Comparison of ENCODE assay signal across 23 cellular contexts in the genomic region with DNA sequence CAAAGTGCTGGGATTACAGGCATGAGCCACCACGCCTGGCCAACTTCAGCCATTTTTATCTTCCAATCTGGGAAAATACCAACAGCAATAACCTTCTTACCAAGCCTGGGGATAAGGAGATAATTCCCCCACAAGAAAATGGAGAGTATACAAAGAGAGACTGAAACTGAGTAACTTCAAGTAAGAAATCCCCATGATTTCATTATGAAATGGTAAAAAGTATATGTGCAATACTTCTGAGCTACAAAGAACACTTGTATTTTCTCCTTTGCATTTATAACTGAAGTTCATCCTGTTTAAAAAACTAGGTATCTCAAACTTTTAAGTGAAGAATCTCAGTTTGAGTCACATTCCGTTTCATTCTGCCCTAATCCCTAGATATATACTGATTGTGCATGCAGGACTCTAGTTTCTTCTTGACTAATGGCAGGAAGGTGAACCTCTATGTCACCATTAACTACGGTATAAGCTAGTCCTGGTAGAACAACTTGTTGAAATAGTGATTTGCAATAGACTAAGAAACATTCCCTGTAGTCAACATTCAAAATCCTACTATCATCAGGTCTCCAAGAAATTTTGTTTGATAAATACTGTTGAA.
A peak's percentile ranks its signal among the peaks of the same experiment; 100 is the strongest.
DNase-seq lines count a peak whose midpoint lies in the region; ATAC-seq lines count a peak whose summit lies in the region.
"Had no signal": no experiment of that assay in that cellular context is flagged by ENCODE, and none has a peak within 500 bp of the region (broad histone marks: within the 10 kb centered on the region; RNA-seq: fewer than 3 reads in every experiment).

No MANE protein-coding gene starts in this region.

- no peak for DNase-seq in cardiac septum (ENCODE audit: low spot score)
- no peak for DNase-seq in inferior parietal cortex (ENCODE audit: extremely low spot score)
- DNase-seq in NCI-H2227 (lab: John Stamatoyannopoulos, UW; ENCODE audit: unreplicated experiment): no peak
- DNase-seq: C1 segment of cervical spinal cord; Caco-2; CD4-positive, alpha-beta memory T cell; DMS79; EL; GDM1; NCI-H1048; NCI-H1417; NCI-H1694; NCI-H2029 treated with DMSO at 0.1 percent for 48 hours; NCI-H2227 treated with DMSO at 0.1 percent for 48 hours; NCI-H510A; NCI-H69; Right ventricle myocardium superior; RPMI8226; T-helper 1 cell had no signal

- intact Hi-C loops in cardiac septum (cut with DNase I): no loop called here

- ATAC-seq in GM19025 (IDR thresholded peaks at IDR 0.05; ENCODE audit: low read depth, unreplicated experiment) (peak; percentile 61), HG02798 (IDR thresholded peaks at IDR 0.05; ENCODE audit: poor library complexity, unreplicated experiment) (peak; percentile 63), HG03432 (IDR thresholded peaks at IDR 0.05; ENCODE audit: unreplicated experiment) (peak; percentile 91), HG02884 (IDR thresholded peaks at IDR 0.05; ENCODE audit: unreplicated experiment) (no peak)
